Comparison of ENCODE assay signal across 25 cellular contexts in the genomic region with DNA sequence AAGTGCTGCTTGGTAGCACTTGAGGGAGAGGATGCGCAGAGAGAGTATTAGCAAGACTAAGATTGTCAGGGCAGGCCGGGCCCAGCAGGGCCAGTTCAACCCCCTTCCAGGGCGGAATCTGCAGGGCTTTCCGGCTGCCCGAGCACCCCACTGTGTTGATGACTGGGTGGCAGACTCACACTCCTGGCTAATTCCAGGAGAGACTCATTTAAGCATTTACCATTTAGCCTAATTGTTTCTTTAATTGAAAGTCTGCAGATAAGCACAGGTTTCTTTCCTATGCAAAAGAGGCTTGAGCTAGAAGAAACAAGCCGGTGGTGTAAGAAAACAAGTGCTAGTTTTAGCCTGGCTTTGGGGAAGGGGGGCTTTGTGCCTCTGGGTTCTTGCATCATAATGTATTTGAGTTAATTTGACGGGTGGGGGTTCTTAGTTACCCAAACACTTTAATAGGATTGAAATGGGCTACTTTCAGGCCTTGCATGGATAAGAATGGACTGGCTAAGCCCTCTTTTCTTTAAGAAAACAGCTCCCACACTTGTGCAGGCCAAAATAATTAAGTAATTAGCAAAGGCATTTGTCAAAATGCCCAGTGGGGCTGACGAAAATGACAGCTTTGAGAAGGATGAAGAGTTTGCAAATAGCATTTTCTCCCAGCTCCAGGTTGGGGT.
DNase-seq lines count a peak whose midpoint lies in the region; ATAC-seq and TF ChIP-seq lines count a peak whose summit lies in the region.
"Had no signal": no experiment of that assay in that cellular context is flagged by ENCODE, and none has a peak within 500 bp of the region (broad histone marks: within the 10 kb centered on the region; RNA-seq: fewer than 3 reads in every experiment).

No MANE protein-coding gene starts in this region.

- no peak overlapping the region for H3K4me2 ChIP-seq in mammary epithelial cell (ENCODE audit: insufficient read depth, low read depth, low read length)

- no peaks in the 10 kb centered on the region for H3K79me2 ChIP-seq in mammary epithelial cell (ENCODE audit: insufficient read depth, low read length)

- no peak overlapping the region for H3K9ac ChIP-seq in mammary epithelial cell (ENCODE audit: insufficient read depth, low read length)

- no peaks in the 10 kb centered on the region for H3K9me3 ChIP-seq in mammary epithelial cell (replicated peaks; ENCODE audit: insufficient read depth, low read length)
- H3K9me3 ChIP-seq: lower lobe of right lung, psoas muscle, suprapubic skin had no signal

- H2AFZ ChIP-seq in mammary epithelial cell (ENCODE audit: low read depth, low read length) = peak overlapping the region; percentile 20

- no peaks in the 10 kb centered on the region for H3K27me3 ChIP-seq in mammary epithelial cell (ENCODE audit: insufficient read depth, low read length)
- H3K27me3 ChIP-seq: suprapubic skin had no signal

- no peaks in the 10 kb centered on the region for H3K4me1 ChIP-seq in mammary epithelial cell (ENCODE audit: insufficient read depth, low read length)
- H3K4me1 ChIP-seq: lower lobe of right lung, psoas muscle, suprapubic skin had no signal

- no peak for ATAC-seq in GM21786 (IDR thresholded peaks at IDR 0.05; ENCODE audit: unreplicated experiment)
- no peak for ATAC-seq in HG03521 (IDR thresholded peaks at IDR 0.05; ENCODE audit: unreplicated experiment)
- no peak for ATAC-seq in HG02981 (IDR thresholded peaks at IDR 0.05; ENCODE audit: unreplicated experiment)
- ATAC-seq: activated CD8-positive, alpha-beta T cell treated with anti-CD3 and anti-CD28 coated beads, Interleukin-2, amount 10 ng/mL, durations not matched to agents 7 days and 5 days; lower lobe of right lung; psoas muscle; stimulated activated memory B cell treated with anti-CD40 and anti-IgM and Interleukin-4, amounts not matched to agents 10 μg/mL and 1 μg/mL and 100 μg/mL, for 72 hours had no signal

- dilution Hi-C loops in mammary epithelial cell (cut with HindIII; ENCODE audit: low sequenced_read_pairs) = loop anchor here (10.0 kb wide), 1 partner anchor 216 kb away; a partner anchor contains a TSS

- H3K4me3 ChIP-seq in mammary epithelial cell (replicated peaks in 1 of 3; ENCODE audit: insufficient read depth in 1 of 3, low read depth in 2 of 3, low read length in 3 of 3) = no peak overlapping the region
- H3K4me3 ChIP-seq: lower lobe of right lung, psoas muscle, skin epidermis, suprapubic skin had no signal

- in situ Hi-C loops in mammary epithelial cell (cut with MboI; ENCODE audit: low sequenced_read_pairs in 2 of 2) = no loop called here

- CTCF ChIA-PET in mammary epithelial cell (lab: Charles Lee; ENCODE audit: low non-redundant PET) = interaction anchor here (0.6 to 0.7 kb wide), 2 partner anchors 25 to 316 kb away, joined by 3 read pairs; no protein-coding TSS in a partner anchor

- no peak overlapping the region for H3K27ac ChIP-seq in mammary epithelial cell (ENCODE audit: insufficient read depth, low read depth, low read length)
- H3K27ac ChIP-seq: lower lobe of right lung, psoas muscle, skin epidermis, suprapubic skin had no signal

- 46% methylated on average over 7 of the region's 8 CpGs for WGBS in mammary epithelial cell (ENCODE audit: low coverage, missing lambda C conversion rate)

- H4K20me1 ChIP-seq in mammary epithelial cell (ENCODE audit: insufficient read depth, low read length) = no peaks in the 10 kb centered on the region

- no peak for TF ChIP-seq CTCF in mammary epithelial cell (conservative IDR thresholded peaks at IDR 0.05 in 1 of 2, IDR thresholded peaks at IDR 0.05 in 1 of 2; ENCODE audit: extremely low read depth in 1 of 2, insufficient read depth in 1 of 2, low read depth in 1 of 2, low read length in 2 of 2)

- H3K36me3 ChIP-seq in mammary epithelial cell (ENCODE audit: insufficient read depth, low read length) = no peaks in the 10 kb centered on the region
- H3K36me3 ChIP-seq: lower lobe of right lung, suprapubic skin had no signal

- intact Hi-C loops in mammary epithelial cell (cut with micrococcal nuclease) = no loop called here

- no TSS peak for BruUV-seq in mammary epithelial cell (replicated peaks; lab: Mats Ljungman, UMichigan)

- DNase-seq in ELF-1 (ENCODE audit: low read depth, low spot score) (peak; percentile 89), NAMALWA (ENCODE audit: low spot score) (peak; percentile 77), mammary epithelial cell (no peak), islet precursor cell (peak; percentile 55), NCI-H748 treated with DMSO at 0.1 percent for 48 hours (lab: John Stamatoyannopoulos, UW) (no peak)
- DNase-seq: activated CD8-positive, alpha-beta T cell treated with anti-CD3 and anti-CD28 coated beads, Interleukin-2, amount 10 ng/mL, durations not matched to agents 7 days and 5 days; activated T-cell treated with anti-CD3 and anti-CD28 coated beads, Interleukin-2, amount 50 U/mL, for 1 hour; CD4-positive, CD25-positive, alpha-beta regulatory T cell; cortex of kidney; DMS153; GDM1; kidney; lower lobe of right lung; NCI-H1048; NCI-H2107; NCI-H524 treated with DMSO at 0.1 percent for 48 hours; psoas muscle; stimulated activated CD4-positive, alpha-beta T cell treated with anti-CD3 and anti-CD28 coated beads, Interleukin-1b, Interleukin-23, amount 100 ng/mL, for 48 hours; T1000 had no signal

Comparison
In these comparisons a context has a peak if more than half of its experiments do, and no peak if none do; other contexts are left out.
1. DNase-seq: peak in ELF-1 (single experiment), NAMALWA (single experiment) and islet precursor cell (single experiment); none in mammary epithelial cell (single experiment) and NCI-H748 treated with DMSO at 0.1 percent for 48 hours (single experiment).